21 cellular contexts compared by ENCODE assay signal in genomic region chr16:89045881-89046280, GRCh38.
"Had no signal": no experiment of that assay in that cellular context is flagged by ENCODE, and none has a peak within 500 bp of the region (broad histone marks: within the 10 kb centered on the region; RNA-seq: fewer than 3 reads in every experiment).

No MANE protein-coding gene starts in this region.

- H3K27ac Mint-ChIP-seq: nephron progenitor cell; stimulated activated memory B cell treated with anti-CD40 and anti-IgM and Interleukin-4, amounts not matched to agents 10 μg/mL and 1 μg/mL and 100 μg/mL, for 72 hours; stimulated activated naive CD8-positive, alpha-beta T cell treated with anti-CD3 and anti-CD28 coated beads, Interleukin-15, Interleukin-2, amounts not matched to agents 100 ng/mL and 50 ng/mL, for 24 hours had no signal

- H3K36me3 ChIP-seq: colonic mucosa, neutrophil, ovary, tibial artery had no signal

- H3K4me3 ChIP-seq: colonic mucosa, hepatocyte, lung, ovary, smooth muscle cell, tibial artery had no signal

- H3K4me1 ChIP-seq: colonic mucosa, foreskin keratinocyte had no signal

- H3K79me2 ChIP-seq: hepatocyte had no signal

- H3K27ac ChIP-seq: colonic mucosa, foreskin keratinocyte, hepatocyte, neutrophil, ovary, tibial artery had no signal

- H3K4me3 Mint-ChIP-seq: nephron progenitor cell; stimulated activated memory B cell treated with anti-CD40 and anti-IgM and Interleukin-4, amounts not matched to agents 10 μg/mL and 1 μg/mL and 100 μg/mL, for 72 hours; stimulated activated naive CD8-positive, alpha-beta T cell treated with anti-CD3 and anti-CD28 coated beads, Interleukin-15, Interleukin-2, amounts not matched to agents 100 ng/mL and 50 ng/mL, for 24 hours had no signal

- ATAC-seq: foreskin keratinocyte; left colon; left ventricle myocardium superior; right cardiac atrium; stimulated activated memory B cell treated with anti-CD40 and anti-IgM and Interleukin-4, amounts not matched to agents 10 μg/mL and 1 μg/mL and 100 μg/mL, for 72 hours had no signal

- H2AFZ ChIP-seq: hepatocyte had no signal

- H3K9me3 Mint-ChIP-seq: nephron progenitor cell had no signal

- H3K27me3 ChIP-seq: colonic mucosa, hepatocyte, ovary had no signal

- H3K9me3 ChIP-seq: colonic mucosa, neutrophil, ovary, tibial artery had no signal

- H3K4me2 ChIP-seq: hepatocyte, smooth muscle cell had no signal

- DNase-seq: cerebellar nuclear complex; colonic mucosa; dermis blood vessel endothelial cell; erythroblast; foreskin keratinocyte; left colon; mesenchymal stem cell; midbrain; nephron progenitor cell; stimulated activated CD4-positive, alpha-beta T cell treated with anti-CD3 and anti-CD28 coated beads, Interleukin-4, amount 100 ng/mL, for 24 hours; tibial artery had no signal

- FAIRE-seq: endothelial cell of umbilical vein had no signal
